7 cellular contexts compared by ENCODE assay signal in the genomic region with DNA sequence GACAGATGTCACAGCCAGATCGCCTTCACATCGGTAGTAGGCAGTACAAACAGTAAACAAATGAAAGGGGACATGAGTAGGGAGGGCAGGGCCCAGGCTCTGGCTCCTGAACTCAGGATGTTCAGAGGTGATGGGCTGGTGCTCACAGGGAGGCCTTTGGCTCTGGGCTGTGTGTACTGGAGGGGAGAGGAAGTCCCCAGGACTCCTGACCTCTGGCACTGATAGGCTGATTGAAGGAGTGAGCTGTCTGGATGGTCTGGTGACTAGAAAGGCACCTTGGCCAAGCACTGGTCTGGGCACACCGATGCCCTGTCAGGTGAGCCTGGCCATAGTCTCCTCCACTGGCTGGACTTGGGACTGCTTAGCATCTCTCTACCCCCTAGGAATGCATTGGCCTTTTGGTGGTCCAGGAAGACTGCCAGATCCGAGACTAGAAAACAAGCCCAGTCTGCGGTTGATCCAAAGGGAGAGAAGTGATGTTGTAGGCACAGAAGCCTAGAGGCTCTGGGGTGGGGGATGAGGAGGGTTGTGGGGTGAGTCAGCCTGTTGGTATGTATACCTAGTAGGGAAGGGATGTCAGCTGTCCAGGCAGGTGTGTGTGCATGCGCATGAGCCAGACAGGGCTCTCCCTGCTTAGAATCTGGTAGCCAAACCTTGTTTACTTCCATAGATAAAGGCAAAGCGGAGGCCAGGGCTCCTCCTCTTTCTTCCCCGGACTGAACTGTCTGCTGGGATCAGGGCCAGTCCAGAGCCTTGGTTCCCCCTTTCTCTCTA. TPM values are rescaled to one million over a fixed set of nuclear protein-coding genes. Genes with fewer than 3 reads are reported as not detected.
DNase-seq lines count a peak whose midpoint lies in the region; ATAC-seq and TF ChIP-seq lines count a peak whose summit lies in the region.
"Had no signal": no experiment of that assay in that cellular context is flagged by ENCODE, and none has a peak within 500 bp of the region (broad histone marks: within the 10 kb centered on the region; RNA-seq: fewer than 3 reads in every experiment).

No MANE protein-coding gene starts in this region.

- no peaks in the 10 kb centered on the region for H3K27me3 Mint-ChIP-seq in stimulated activated naive B cell treated with anti-CD40 and anti-IgM and Interleukin-4, amounts not matched to agents 10 μg/mL and 1 μg/mL and 100 μg/mL, for 72 hours

- peak; percentile 87 for ATAC-seq in RWPE2 (ENCODE audit: low read depth)
- peak; percentile 77 for ATAC-seq in mucosa of descending colon
- no peak for ATAC-seq in HG02870 (IDR thresholded peaks at IDR 0.05; ENCODE audit: unreplicated experiment)
- no peak for ATAC-seq in stimulated activated naive B cell treated with anti-CD40 and anti-IgM and Interleukin-4, amounts not matched to agents 10 μg/mL and 1 μg/mL and 100 μg/mL, for 72 hours (replicated peaks)

- H3K4me3 ChIP-seq in RWPE2 (ENCODE audit: severe bottlenecking) = peak overlapping the region; percentile 61
- peak overlapping the region; percentile 65 for H3K4me3 ChIP-seq in mucosa of descending colon

- H3K4me1 Mint-ChIP-seq in stimulated activated naive B cell treated with anti-CD40 and anti-IgM and Interleukin-4, amounts not matched to agents 10 μg/mL and 1 μg/mL and 100 μg/mL, for 72 hours = peaks cover 27 to 37% of the 10 kb centered on the region in 2 donors

- peak overlapping the region in 1 of 2 donors; percentile 89 for H3K4me3 Mint-ChIP-seq in stimulated activated naive B cell treated with anti-CD40 and anti-IgM and Interleukin-4, amounts not matched to agents 10 μg/mL and 1 μg/mL and 100 μg/mL, for 72 hours

- peak; percentile 34 for DNase-seq in Daoy (ENCODE audit: low read depth)
- peak; percentile 98 for DNase-seq in RWPE2 (ENCODE audit: low spot score)
- DNase-seq in mucosa of descending colon = peak; percentile 80 to 89 (median 86)
- no peak for DNase-seq in stimulated activated naive B cell treated with anti-CD40 and anti-IgM and Interleukin-4, amounts not matched to agents 10 μg/mL and 1 μg/mL and 100 μg/mL, for 72 hours
- no peak for DNase-seq in NCI-H524 (lab: John Stamatoyannopoulos, UW)
- DNase-seq: T-helper 9 cell had no signal

- H3K4me1 ChIP-seq in RWPE2 (ENCODE audit: insufficient read depth, poor library complexity, severe bottlenecking) = peaks cover 24% of the 10 kb centered on the region
- peaks cover 15% of the 10 kb centered on the region for H3K4me1 ChIP-seq in mucosa of descending colon (ENCODE audit: low read depth)

- intact Hi-C loops in mucosa of descending colon (cut with DNase I, micrococcal nuclease) = no loop called here

- H3K9me3 Mint-ChIP-seq in stimulated activated naive B cell treated with anti-CD40 and anti-IgM and Interleukin-4, amounts not matched to agents 10 μg/mL and 1 μg/mL and 100 μg/mL, for 72 hours = no peaks in the 10 kb centered on the region

- peaks cover 6 to 8% of the 10 kb centered on the region in 2 donors for H3K36me3 Mint-ChIP-seq in stimulated activated naive B cell treated with anti-CD40 and anti-IgM and Interleukin-4, amounts not matched to agents 10 μg/mL and 1 μg/mL and 100 μg/mL, for 72 hours

- no peaks in the 10 kb centered on the region for H3K27me3 ChIP-seq in RWPE2 (ENCODE audit: insufficient read depth, poor library complexity, severe bottlenecking)

- no peak for TF ChIP-seq CTCF in RWPE2 (IDR thresholded peaks at IDR 0.05; ENCODE audit: poor library complexity, severe bottlenecking)
- no peak for TF ChIP-seq CTCF in mucosa of descending colon (IDR thresholded peaks at IDR 0.05)

- no peaks in the 10 kb centered on the region for H3K9me3 ChIP-seq in RWPE2 (ENCODE audit: severe bottlenecking)
- no peaks in the 10 kb centered on the region for H3K9me3 ChIP-seq in mucosa of descending colon

- peak overlapping the region; percentile 90 for H3K27ac ChIP-seq in RWPE2 (ENCODE audit: poor library complexity, severe bottlenecking)

- peaks cover 51% of the 10 kb centered on the region for H3K36me3 ChIP-seq in RWPE2 (ENCODE audit: low read depth)
- no peaks in the 10 kb centered on the region for H3K36me3 ChIP-seq in mucosa of descending colon (ENCODE audit: low read depth)

- no peak overlapping the region for H3K27ac Mint-ChIP-seq in stimulated activated naive B cell treated with anti-CD40 and anti-IgM and Interleukin-4, amounts not matched to agents 10 μg/mL and 1 μg/mL and 100 μg/mL, for 72 hours

RNA-seq across cellular contexts. Expression of a gene that starts 1.9 kb away (rescaled TPM):
- total RNA-seq in Daoy (2014; rRNA removed; shearing (Covaris generic)) = 2.6 and 3.8 TPM in 2 replicates
- 100 to 1,000 TPM; 167 to 415 (median 324) TPM for total RNA-seq in mucosa of descending colon

RNA-seq across cellular contexts. Expression of a gene that starts 17.2 kb away (rescaled TPM):
- total RNA-seq in Daoy (2014; rRNA removed; shearing (Covaris generic)) = not detected in 2 replicates
- 100 to 1,000 TPM in 2 of 3 donors, 10 to 100 TPM in 1; 57.5 to 186 (median 154) TPM for total RNA-seq in mucosa of descending colon

RNA-seq across cellular contexts. Expression of a gene that starts 28.3 kb away (rescaled TPM):
- total RNA-seq in Daoy (2014; rRNA removed; shearing (Covaris generic)) = 0.15 and 0.23 TPM in 2 replicates
- total RNA-seq in mucosa of descending colon = 1 to 10 TPM; 1.6 to 6.2 (median 3.5) TPM

RNA-seq across cellular contexts. Expression of a gene that starts 38.4 kb away (rescaled TPM):
- total RNA-seq in Daoy (2014; rRNA removed; shearing (Covaris generic)) = 30.2 and 34.9 TPM in 2 replicates
- total RNA-seq in mucosa of descending colon = 10 to 100 TPM; 29.6 to 47.6 (median 36.5) TPM

RNA-seq across cellular contexts. Expression of a gene that starts 38.8 kb away (rescaled TPM):
- total RNA-seq in Daoy (2014; rRNA removed; shearing (Covaris generic)) = 25.2 and 25.4 TPM in 2 replicates
- 10 to 100 TPM; 22.2 to 37.5 (median 36.5) TPM for total RNA-seq in mucosa of descending colon

Comparison
In these comparisons a context has a peak if more than half of its experiments do, and no peak if none do; other contexts are left out.
1. DNase-seq: peak in Daoy (single experiment), RWPE2 (single experiment) and mucosa of descending colon (3 of 3); none in stimulated activated naive B cell treated with anti-CD40 and anti-IgM and Interleukin-4, amounts not matched to agents 10 μg/mL and 1 μg/mL and 100 μg/mL, for 72 hours (single experiment) and NCI-H524 (0 of 2).
2. ATAC-seq: peak in RWPE2 (single experiment) and mucosa of descending colon (single experiment); none in HG02870 (single experiment) and stimulated activated naive B cell treated with anti-CD40 and anti-IgM and Interleukin-4, amounts not matched to agents 10 μg/mL and 1 μg/mL and 100 μg/mL, for 72 hours (0 of 2).
3. RNA of a gene that starts 1.9 kb away (total RNA-seq): 167 to 415 TPM in mucosa of descending colon; 2.6 to 3.8 TPM in Daoy; every median in the first group is over 10 times any median in the second.
4. RNA of a gene that starts 17.2 kb away (total RNA-seq): 57.5 to 186 TPM in mucosa of descending colon; not detected in Daoy; every median in the first group is over 10 times any median in the second.